ENCODE assay signal across 36 cellular contexts in the genomic region with DNA sequence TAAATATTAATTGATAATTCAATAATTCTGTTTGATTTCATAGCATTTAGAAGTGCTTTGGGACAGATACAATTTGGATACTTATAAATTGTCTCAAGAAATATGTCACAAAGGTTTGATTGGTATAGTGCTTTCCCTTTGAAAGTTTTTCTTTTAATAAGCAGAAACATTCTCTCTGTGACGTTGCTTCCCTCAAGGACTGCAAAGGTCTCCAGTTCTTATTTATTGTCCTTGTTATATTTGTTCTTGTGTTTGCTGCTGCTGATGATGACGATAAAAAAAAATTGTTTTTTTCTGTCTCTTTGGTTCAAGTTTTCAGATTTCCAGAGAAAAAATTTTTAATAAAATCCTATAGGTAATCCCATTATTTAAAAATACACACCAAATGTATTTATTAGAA.
"Had no signal": no experiment of that assay in that cellular context is flagged by ENCODE, and none has a peak within 500 bp of the region (broad histone marks: within the 10 kb centered on the region; RNA-seq: fewer than 3 reads in every experiment).

No MANE protein-coding gene starts in this region.

- H3K36me3 ChIP-seq: MG63 had no signal

- H3K9me3 ChIP-seq: MG63 had no signal

- H3K4me3 ChIP-seq: MG63 had no signal

- DNase-seq: Karpas-422, Kasumi-1, MG63, MM.1S, MV-4-11, NCI-H1048, NCI-H1092, NCI-H1092 treated with DMSO at 0.1 percent for 48 hours, NCI-H1105, NCI-H1105 treated with DMSO at 0.1 percent for 48 hours, NCI-H1417, NCI-H1417 treated with DMSO at 0.1 percent for 48 hours, NCI-H1436, NCI-H1436 treated with DMSO at 0.1 percent for 48 hours, NCI-H146, NCI-H1694, NCI-H1694 treated with DMSO at 0.1 percent for 48 hours, NCI-H187, NCI-H187 treated with DMSO at 0.1 percent for 48 hours, NCI-H1930, NCI-H2029, NCI-H2029 treated with DMSO at 0.1 percent for 48 hours, NCI-H2081, NCI-H2081 treated with DMSO at 0.1 percent for 48 hours, NCI-H2107, NCI-H2171, NCI-H2171 treated with DMSO at 0.1 percent for 48 hours, NCI-H2227 treated with DMSO at 0.1 percent for 48 hours, NCI-H226, NCI-H345, NCI-H446, NCI-H446 treated with DMSO at 0.1 percent for 48 hours, NCI-H510A, NCI-H510A treated with DMSO at 0.1 percent for 48 hours, NCI-H524, NCI-H524 treated with DMSO at 0.1 percent for 48 hours had no signal

- H3K27me3 ChIP-seq: MG63 had no signal
